ENCODE assay signal across 2 cellular contexts in the genomic region with DNA sequence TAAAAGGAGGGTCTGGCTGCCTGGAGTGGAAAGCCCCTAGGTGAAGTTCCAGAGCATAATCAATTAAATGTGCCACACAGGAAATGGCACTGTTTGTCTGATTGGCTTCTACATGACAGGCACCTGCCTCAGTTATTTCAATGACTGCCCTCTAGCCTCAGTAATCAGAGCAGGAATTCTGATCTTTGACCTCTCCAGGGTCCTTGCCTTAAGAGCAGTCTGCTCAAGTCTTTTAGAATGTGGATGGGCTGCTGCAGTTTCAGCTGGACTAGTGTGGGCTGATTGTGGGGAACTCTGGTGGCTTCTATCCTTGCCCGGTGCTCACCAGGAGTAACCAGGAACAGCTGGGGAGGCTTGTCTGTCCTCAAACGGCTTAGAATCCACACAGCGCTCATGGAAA.
TF ChIP-seq lines count a peak whose summit lies in the region.

No MANE protein-coding gene starts in this region.

TF ChIP-seq in GM23338, 12 proteins besides CTCF, POLR2A, EP300 and RAD21:
- TF ChIP-seq STAT1 (IDR thresholded peaks at IDR 0.05; ENCODE audit: unreplicated experiment) (no peak), ZNF331 (CRISPR knock-in tag; IDR thresholded peaks at IDR 0.05; ENCODE audit: low read depth) (no peak)
- TF ChIP-seq, protein P1, sequence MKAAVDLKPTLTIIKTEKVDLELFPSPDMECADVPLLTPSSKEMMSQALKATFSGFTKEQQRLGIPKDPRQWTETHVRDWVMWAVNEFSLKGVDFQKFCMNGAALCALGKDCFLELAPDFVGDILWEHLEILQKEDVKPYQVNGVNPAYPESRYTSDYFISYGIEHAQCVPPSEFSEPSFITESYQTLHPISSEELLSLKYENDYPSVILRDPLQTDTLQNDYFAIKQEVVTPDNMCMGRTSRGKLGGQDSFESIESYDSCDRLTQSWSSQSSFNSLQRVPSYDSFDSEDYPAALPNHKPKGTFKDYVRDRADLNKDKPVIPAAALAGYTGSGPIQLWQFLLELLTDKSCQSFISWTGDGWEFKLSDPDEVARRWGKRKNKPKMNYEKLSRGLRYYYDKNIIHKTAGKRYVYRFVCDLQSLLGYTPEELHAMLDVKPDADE (IDR thresholded peaks at IDR 0.05) = no peak
TF ChIP-seq in GM23338: peak in this region for 0.

TF ChIP-seq in H1, 55 proteins besides CTCF, POLR2A, EP300 and RAD21:
- no peak for TF ChIP-seq SUZ12 (IDR thresholded peaks at IDR 0.05; ENCODE audit: low read length)
- TF ChIP-seq RXRA (IDR thresholded peaks at IDR 0.05; ENCODE audit: insufficient read depth, low read depth, low read length) = no peak
